ENCODE assay signal across 22 cellular contexts in the genomic region with DNA sequence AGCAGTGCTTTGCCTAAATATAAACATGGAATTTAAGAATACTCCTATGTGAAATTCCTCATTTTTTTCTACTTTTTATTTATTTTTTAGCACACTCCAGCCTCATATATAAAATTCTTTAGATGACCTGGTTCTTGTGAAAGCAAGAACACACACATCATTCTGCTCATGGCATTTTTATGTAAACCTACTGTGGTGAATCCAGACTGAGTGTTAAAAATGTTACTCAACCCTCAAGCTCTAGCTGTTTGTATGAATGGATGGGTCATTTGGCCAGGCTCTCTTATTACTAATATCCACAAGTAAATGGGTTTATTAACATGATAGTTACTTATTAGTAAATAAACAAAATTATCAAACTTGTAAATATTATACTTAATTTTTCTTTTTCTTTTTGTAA.
DNase-seq lines count a peak whose midpoint lies in the region; ATAC-seq, FAIRE-seq and TF ChIP-seq lines count a peak whose summit lies in the region.
"Had no signal": no experiment of that assay in that cellular context is flagged by ENCODE, and none has a peak within 500 bp of the region (broad histone marks: within the 10 kb centered on the region; RNA-seq: fewer than 3 reads in every experiment).

No MANE protein-coding gene starts in this region.

- H3K27ac ChIP-seq in AG04450 (ENCODE audit: low read depth, low read length): no peak overlapping the region
- H3K27ac ChIP-seq in astrocyte (ENCODE audit: low read depth, low read length): no peak overlapping the region
- H3K27ac ChIP-seq: C4-2B, GM23248, RWPE1, SK-N-MC had no signal

- H3K4me1 Mint-ChIP-seq in astrocyte (ENCODE audit: low read depth, unreplicated experiment): peaks cover 8% of the 10 kb centered on the region

- no peak for FAIRE-seq in astrocyte (lab: Jason Lieb, UNC)

- peaks cover under 1% of the 10 kb centered on the region for H3K9me3 Mint-ChIP-seq in astrocyte (ENCODE audit: unreplicated experiment)
- H3K9me3 Mint-ChIP-seq: CD8-positive, alpha-beta T cell; H9 had no signal

- no peaks in the 10 kb centered on the region for H4K20me1 ChIP-seq in astrocyte (ENCODE audit: insufficient read depth, low read length)

- ATAC-seq in HG03175 (IDR thresholded peaks at IDR 0.05; ENCODE audit: unreplicated experiment): no peak
- ATAC-seq: CD8-positive, alpha-beta T cell had no signal

- DNase-seq in AG04450 (ENCODE audit: low read depth, low spot score) (peak; percentile 32), ELR (ENCODE audit: low read depth) (peak; percentile 7), astrocyte (ENCODE audit: low read depth) (peak; percentile 7), foreskin fibroblast (peak; percentile 20 to 46), UCSD-AML1 (lab: John Stamatoyannopoulos, UW; ENCODE audit: unreplicated experiment) (no peak)
- DNase-seq in activated CD8-positive, alpha-beta memory T cell treated with anti-CD3 and anti-CD28 coated beads, Interleukin-2, amount 50 U/mL, for 4 hours: no peak
- no peak for DNase-seq in stimulated activated naive CD4-positive, alpha-beta T cell treated with Interleukin-2 at 50 U/mL for 16 hours (lab: John Stamatoyannopoulos, UW)
- DNase-seq: Caco-2; CD8-positive, alpha-beta T cell; DMS79 treated with DMSO at 0.1 percent for 48 hours; GM23248; H9; KG1; MG63; NCI-H2029 treated with DMSO at 0.1 percent for 48 hours; NCI-H2227 treated with DMSO at 0.1 percent for 48 hours; NCI-H526 treated with DMSO at 0.1 percent for 48 hours; SHP77 treated with DMSO at 0.1 percent for 48 hours had no signal

- POLR2A ChIA-PET in AG04450 (lab: Yijun Ruan, JAX): interaction anchor here (0.5 kb wide), 1 partner anchor 52 kb away, joined by 3 read pairs; no protein-coding TSS in a partner anchor

- no peak overlapping the region for H2AFZ ChIP-seq in astrocyte (ENCODE audit: low read depth, low read length)
- H2AFZ ChIP-seq: GM23248 had no signal

- TF ChIP-seq CTCF in AG04450 (IDR thresholded peaks at IDR 0.05; ENCODE audit: low read depth, low read length) (no peak), astrocyte (IDR thresholded peaks at IDR 0.05; ENCODE audit: insufficient read depth, low read depth, low read length) (no peak), foreskin fibroblast (IDR thresholded peaks at IDR 0.05; ENCODE audit: low read depth, low read length) (no peak)

- H3K27ac Mint-ChIP-seq in astrocyte (ENCODE audit: unreplicated experiment): no peak overlapping the region
- H3K27ac Mint-ChIP-seq: CD8-positive, alpha-beta T cell; H9 had no signal

- no peaks in the 10 kb centered on the region for H3K27me3 Mint-ChIP-seq in astrocyte (ENCODE audit: low read depth, unreplicated experiment)

- H3K4me2 ChIP-seq in astrocyte (ENCODE audit: low read length): no peak overlapping the region

- H3K4me3 ChIP-seq in AG04450 (ENCODE audit: low read depth, low read length) (no peak overlapping the region), astrocyte (ENCODE audit: insufficient read depth, low read depth, low read length) (no peak overlapping the region), foreskin fibroblast (ENCODE audit: low read depth in 1 of 2, low read length in 2 of 2) (no peak overlapping the region)
- H3K4me3 ChIP-seq: GM23248, MG63, SK-N-MC had no signal

- no peaks in the 10 kb centered on the region for H3K36me3 ChIP-seq in astrocyte (ENCODE audit: insufficient read depth, low read length)
- H3K36me3 ChIP-seq: MG63 had no signal

- H3K9me3 ChIP-seq in AG04450 (ENCODE audit: control insufficient read depth, insufficient read depth, low read length) (no peaks in the 10 kb centered on the region), astrocyte (ENCODE audit: insufficient read depth, low read depth, low read length) (no peaks in the 10 kb centered on the region)
- H3K9me3 ChIP-seq: Caco-2, MG63 had no signal

- CTCF ChIA-PET in AG04450 (lab: Charles Lee): no interaction called here

- no peaks in the 10 kb centered on the region for H3K79me2 ChIP-seq in astrocyte (ENCODE audit: insufficient read depth, low read length)

- H3K36me3 Mint-ChIP-seq in astrocyte (ENCODE audit: low read depth, unreplicated experiment): no peaks in the 10 kb centered on the region
- H3K36me3 Mint-ChIP-seq: CD8-positive, alpha-beta T cell had no signal

- H3K4me3 Mint-ChIP-seq in astrocyte (ENCODE audit: unreplicated experiment): no peak overlapping the region
- H3K4me3 Mint-ChIP-seq: CD8-positive, alpha-beta T cell; H9 had no signal

- H3K4me1 ChIP-seq in astrocyte (ENCODE audit: insufficient read depth, low read length): peaks cover 5% of the 10 kb centered on the region
- H3K4me1 ChIP-seq: Caco-2 had no signal

- H3K27me3 ChIP-seq in AG04450 (ENCODE audit: control insufficient read depth, insufficient read depth, low read length): no peaks in the 10 kb centered on the region
- H3K27me3 ChIP-seq in astrocyte (ENCODE audit: insufficient read depth, low read length): no peaks in the 10 kb centered on the region
- H3K27me3 ChIP-seq: MG63 had no signal

- no peak overlapping the region for H3K9ac ChIP-seq in astrocyte (ENCODE audit: low read length)
- H3K9ac ChIP-seq: GM23248 had no signal

Comparison
In these comparisons a context has a peak if more than half of its experiments do, and no peak if none do; other contexts are left out.
1. DNase-seq: peak in AG04450 (single experiment), ELR (single experiment), astrocyte (single experiment) and foreskin fibroblast (2 of 2); none in activated CD8-positive, alpha-beta memory T cell treated with anti-CD3 and anti-CD28 coated beads, Interleukin-2, amount 50 U/mL, for 4 hours (single experiment), UCSD-AML1 (single experiment) and stimulated activated naive CD4-positive, alpha-beta T cell treated with Interleukin-2 at 50 U/mL for 16 hours (single experiment).